12 cellular contexts compared by ENCODE assay signal in the genomic region with DNA sequence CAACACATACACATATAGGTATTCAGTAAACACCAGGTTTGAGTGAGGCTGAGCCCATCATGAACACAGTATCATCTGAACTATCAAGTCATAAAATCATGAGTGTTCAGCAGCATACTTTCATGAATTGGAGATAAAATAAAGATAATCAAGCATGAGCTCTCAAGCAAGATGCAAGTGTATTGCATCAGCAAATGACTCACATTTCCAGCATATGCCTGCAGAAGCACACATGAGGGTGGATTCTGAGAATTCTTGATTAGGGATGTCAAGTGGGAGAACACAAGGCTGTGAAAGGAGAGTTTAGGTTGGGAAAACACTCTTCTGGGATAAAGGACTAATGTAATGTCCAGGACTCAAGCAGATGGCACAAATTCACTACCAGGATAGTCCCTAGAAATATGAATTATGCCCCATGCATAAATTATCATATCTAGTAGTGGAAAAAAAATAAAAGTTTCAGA.
A peak's percentile ranks its signal among the peaks of the same experiment; 100 is the strongest.
DNase-seq lines count a peak whose midpoint lies in the region; ATAC-seq, FAIRE-seq and TF ChIP-seq lines count a peak whose summit lies in the region.
"Had no signal": no experiment of that assay in that cellular context is flagged by ENCODE, and none has a peak within 500 bp of the region (broad histone marks: within the 10 kb centered on the region; RNA-seq: fewer than 3 reads in every experiment).

No MANE protein-coding gene starts in this region.

- no peak for TF ChIP-seq POLR2A in H54 (IDR thresholded peaks at IDR 0.05; ENCODE audit: low read depth, low read length)

- H3K4me1 ChIP-seq in foreskin keratinocyte, result peaks cover 7% of the 10 kb centered on the region
- H3K4me1 ChIP-seq: testis had no signal

- FAIRE-seq in H54 (lab: Jason Lieb, UNC), result peak; percentile 84
- FAIRE-seq in RCC 7860 (lab: Jason Lieb, UNC), result no peak

- H3K4me3 Mint-ChIP-seq in WTC11, result no peak overlapping the region
- H3K4me3 Mint-ChIP-seq: dendritic cell treated with granulocyte-macrophage colony-stimulating factor and Interleukin-4, amounts not matched to agents 40 ng/mL and 50 ng/mL, for 4 days had no signal

- intact Hi-C loops in posterior cingulate gyrus (cut with DNase I), result no loop called here

- TF ChIP-seq CTCF in AG04449 (IDR thresholded peaks at IDR 0.05; ENCODE audit: insufficient read depth, low read length, missing control alignments), result no peak
- no peak for TF ChIP-seq CTCF in WTC11 (IDR thresholded peaks at IDR 0.05)
- TF ChIP-seq CTCF in foreskin keratinocyte (conservative IDR thresholded peaks at IDR 0.05), result no peak

- no peaks in the 10 kb centered on the region for H3K4me1 Mint-ChIP-seq in WTC11

- H3K27ac Mint-ChIP-seq in WTC11, result no peak overlapping the region
- H3K27ac Mint-ChIP-seq: dendritic cell treated with granulocyte-macrophage colony-stimulating factor and Interleukin-4, amounts not matched to agents 40 ng/mL and 50 ng/mL, for 4 days had no signal

- ATAC-seq in WTC11 (no peak), foreskin keratinocyte (peak; percentile 74), GM19351 (IDR thresholded peaks at IDR 0.05; ENCODE audit: unreplicated experiment) (no peak)

- H3K27me3 Mint-ChIP-seq in WTC11 (ENCODE audit: low read depth), result no peaks in the 10 kb centered on the region
- H3K27me3 Mint-ChIP-seq: dendritic cell treated with granulocyte-macrophage colony-stimulating factor and Interleukin-4, amounts not matched to agents 40 ng/mL and 50 ng/mL, for 4 days had no signal

- H3K36me3 Mint-ChIP-seq in WTC11, result peaks cover 16% of the 10 kb centered on the region

- H3K27me3 ChIP-seq in foreskin keratinocyte, result no peaks in the 10 kb centered on the region
- H3K27me3 ChIP-seq: testis had no signal

- H3K27ac ChIP-seq in foreskin keratinocyte, result no peak overlapping the region
- H3K27ac ChIP-seq: testis had no signal

- POLR2A ChIA-PET in AG04449 (lab: Yijun Ruan, JAX) (no interaction called here), WTC11 (lab: Charles Lee) (no interaction called here)

- H3K9me3 Mint-ChIP-seq in WTC11, result peaks cover 55% of the 10 kb centered on the region
- H3K9me3 Mint-ChIP-seq: dendritic cell treated with granulocyte-macrophage colony-stimulating factor and Interleukin-4, amounts not matched to agents 40 ng/mL and 50 ng/mL, for 4 days had no signal

- no peak overlapping the region for H3K4me3 ChIP-seq in AG04449 (ENCODE audit: low read depth, low read length)
- H3K4me3 ChIP-seq: testis had no signal

- CTCF ChIA-PET in AG04449 (lab: Yijun Ruan, JAX) (no interaction called here), WTC11 (lab: Charles Lee) (no interaction called here)

- DNase-seq in AG04449 (ENCODE audit: low read depth, low spot score) (peak; percentile 80), H54 (ENCODE audit: insufficient read length, low spot score) (peak; percentile 3), WTC11 (ENCODE audit: low spot score) (no peak), foreskin keratinocyte (peak; percentile 49 to 77), posterior cingulate gyrus (no peak), RCC 7860 (ENCODE audit: low spot score) (no peak), NCI-H2171 treated with DMSO at 0.1 percent for 48 hours (lab: John Stamatoyannopoulos, UW) (no peak)
- DNase-seq: activated CD4-positive, alpha-beta T cell treated with anti-CD3 and anti-CD28 coated beads for 1 hour; NCI-H345; testis had no signal

TF ChIP-seq in WTC11, 78 proteins besides CTCF, POLR2A, EP300 and RAD21:
- TF ChIP-seq ZNF671 (CRISPR knock-in tag; IDR thresholded peaks at IDR 0.05) (no peak), GABPB1 (CRISPR knock-in tag; IDR thresholded peaks at IDR 0.05) (peak; percentile 61)

Comparison
In these comparisons a context has a peak if more than half of its experiments do, and no peak if none do; other contexts are left out.
1. DNase-seq: peak in AG04449 (single experiment), H54 (single experiment) and foreskin keratinocyte (2 of 2); none in WTC11 (single experiment), posterior cingulate gyrus (0 of 10), RCC 7860 (single experiment) and NCI-H2171 treated with DMSO at 0.1 percent for 48 hours (single experiment).